Comparison of ENCODE assay signal across 32 cellular contexts in the genomic region with DNA sequence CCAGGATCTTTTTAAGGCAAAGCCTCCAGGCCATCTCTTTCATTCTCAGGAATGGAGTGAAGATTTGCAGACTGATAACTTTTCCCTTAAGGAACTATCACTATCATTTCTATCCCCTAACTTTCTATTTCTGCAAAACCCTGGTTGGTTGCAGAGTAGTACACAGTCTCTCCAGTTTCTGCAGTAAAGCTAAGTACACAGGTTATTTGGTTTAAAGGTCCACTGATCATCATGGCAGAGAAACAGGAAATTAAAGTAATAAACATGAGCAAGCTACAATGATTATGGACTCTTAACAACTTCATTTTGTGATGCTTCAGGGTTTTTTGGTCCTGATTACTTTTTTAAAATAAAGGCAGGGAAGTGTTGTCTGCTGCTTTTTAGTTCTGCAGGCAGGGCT.
"Had no signal": no experiment of that assay in that cellular context is flagged by ENCODE, and none has a peak within 500 bp of the region (broad histone marks: within the 10 kb centered on the region; RNA-seq: fewer than 3 reads in every experiment).

No MANE protein-coding gene starts in this region.

- H3K9me3 ChIP-seq: ascending aorta, breast epithelium, colonic mucosa, esophagus muscularis mucosa, gastrocnemius medialis had no signal

- H3K4me3 Mint-ChIP-seq: activated CD4-positive, alpha-beta memory T cell treated with anti-CD3 and anti-CD28 coated beads, Interleukin-2, amount 10 ng/mL, durations not matched to agents 7 days and 5 days; activated CD4-positive, alpha-beta T cell treated with anti-CD3 and anti-CD28 coated beads, Interleukin-2, amount 10 ng/mL, durations not matched to agents 7 days and 5 days; activated naive CD4-positive, alpha-beta T cell treated with anti-CD3 and anti-CD28 coated beads, Interleukin-2, amount 10 ng/mL, durations not matched to agents 7 days and 5 days; activated naive CD8-positive, alpha-beta T cell treated with anti-CD3 and anti-CD28 coated beads, Interleukin-2, amount 10 ng/mL, durations not matched to agents 7 days and 5 days; activated T-cell treated with anti-CD3 and anti-CD28 coated beads, Interleukin-2, amount 50 U/mL, for 24 hours; activated T-cell treated with anti-CD3 and anti-CD28 coated beads, Interleukin-2, amount 50 U/mL, for 72 hours; brain; T-cell; T-helper 1 cell treated with Interleukin-12 subunit alpha and Interleukin-12 subunit beta and Interleukin-4 antibody, amounts not matched to agents 30 μg/mL and 1 μg/mL, for 36 hours; WTC11 had no signal

- H3K36me3 ChIP-seq: ascending aorta, breast epithelium, cardiac muscle cell, colonic mucosa, esophagus muscularis mucosa, gastrocnemius medialis had no signal

- ATAC-seq: activated naive CD4-positive, alpha-beta T cell treated with anti-CD3 and anti-CD28 coated beads, Interleukin-2, amount 50 U/mL, for 72 hours; activated T-cell treated with anti-CD3 and anti-CD28 coated beads, Interleukin-2, amount 50 U/mL, for 72 hours; foreskin keratinocyte; gastrocnemius medialis; T-cell; WTC11 had no signal

- DNase-seq: activated CD4-positive, alpha-beta memory T cell treated with anti-CD3 and anti-CD28 coated beads, Interleukin-2, amount 10 ng/mL, durations not matched to agents 7 days and 5 days; activated CD4-positive, alpha-beta T cell treated with anti-CD3 and anti-CD28 coated beads for 1 hour; activated CD4-positive, alpha-beta T cell treated with anti-CD3 and anti-CD28 coated beads for 4 hours; activated CD4-positive, alpha-beta T cell treated with anti-CD3 and anti-CD28 coated beads, Interleukin-2, amount 10 ng/mL, durations not matched to agents 7 days and 5 days; activated CD4-positive, alpha-beta T cell treated with anti-CD3 and anti-CD28 coated beads, Interleukin-2, amount 50 U/mL, for 4 hours; activated CD8-positive, alpha-beta memory T cell treated with anti-CD3 and anti-CD28 coated beads, Interleukin-2, amount 50 U/mL, for 48 hours; activated gamma-delta T cell; activated naive CD4-positive, alpha-beta T cell; activated naive CD4-positive, alpha-beta T cell treated with anti-CD3 and anti-CD28 coated beads, Interleukin-2, amount 10 ng/mL, durations not matched to agents 7 days and 5 days; activated naive CD8-positive, alpha-beta T cell treated with anti-CD3 and anti-CD28 coated beads, Interleukin-2, amount 10 ng/mL, durations not matched to agents 7 days and 5 days; activated T-cell treated with anti-CD3 and anti-CD28 coated beads for 4 hours; activated T-cell treated with anti-CD3 and anti-CD28 coated beads, Interleukin-2, amount 50 U/mL, for 24 hours; activated T-cell treated with anti-CD3 and anti-CD28 coated beads, Interleukin-2, amount 50 U/mL, for 72 hours; central memory CD4-positive, alpha-beta T cell; cerebellar nuclear complex; colonic mucosa; effector memory CD4-positive, alpha-beta T cell; erythroblast; foreskin keratinocyte; gastrocnemius medialis; SW 1271; T-cell; T1000 had no signal

- H3K4me1 Mint-ChIP-seq: activated CD4-positive, alpha-beta memory T cell treated with anti-CD3 and anti-CD28 coated beads, Interleukin-2, amount 10 ng/mL, durations not matched to agents 7 days and 5 days; activated CD4-positive, alpha-beta T cell treated with anti-CD3 and anti-CD28 coated beads, Interleukin-2, amount 10 ng/mL, durations not matched to agents 7 days and 5 days; activated naive CD4-positive, alpha-beta T cell treated with anti-CD3 and anti-CD28 coated beads, Interleukin-2, amount 10 ng/mL, durations not matched to agents 7 days and 5 days; activated naive CD8-positive, alpha-beta T cell treated with anti-CD3 and anti-CD28 coated beads, Interleukin-2, amount 10 ng/mL, durations not matched to agents 7 days and 5 days; T-cell; WTC11 had no signal

- H3K27ac ChIP-seq: ascending aorta, breast epithelium, cardiac muscle cell, colonic mucosa, esophagus muscularis mucosa, foreskin keratinocyte, gastrocnemius medialis, VCaP had no signal

- H3K36me3 Mint-ChIP-seq: activated naive CD4-positive, alpha-beta T cell treated with anti-CD3 and anti-CD28 coated beads, Interleukin-2, amount 10 ng/mL, durations not matched to agents 7 days and 5 days; activated naive CD4-positive, alpha-beta T cell treated with anti-CD3 and anti-CD28 coated beads, Interleukin-2, amount 50 U/mL, for 72 hours; activated naive CD8-positive, alpha-beta T cell treated with anti-CD3 and anti-CD28 coated beads, Interleukin-2, amount 10 ng/mL, durations not matched to agents 7 days and 5 days; brain; T-cell had no signal

- H3K4me3 ChIP-seq: ascending aorta, breast epithelium, cardiac muscle cell, colonic mucosa, esophagus muscularis mucosa, gastrocnemius medialis had no signal

- H3K4me1 ChIP-seq: ascending aorta, breast epithelium, colonic mucosa, esophagus muscularis mucosa, foreskin keratinocyte, gastrocnemius medialis had no signal

- H3K9me3 Mint-ChIP-seq: brain had no signal

- H3K27me3 Mint-ChIP-seq: activated CD4-positive, alpha-beta memory T cell treated with anti-CD3 and anti-CD28 coated beads, Interleukin-2, amount 10 ng/mL, durations not matched to agents 7 days and 5 days; activated CD4-positive, alpha-beta T cell treated with anti-CD3 and anti-CD28 coated beads, Interleukin-2, amount 10 ng/mL, durations not matched to agents 7 days and 5 days; activated naive CD4-positive, alpha-beta T cell treated with anti-CD3 and anti-CD28 coated beads, Interleukin-2, amount 10 ng/mL, durations not matched to agents 7 days and 5 days; activated naive CD8-positive, alpha-beta T cell treated with anti-CD3 and anti-CD28 coated beads, Interleukin-2, amount 10 ng/mL, durations not matched to agents 7 days and 5 days; activated T-cell treated with anti-CD3 and anti-CD28 coated beads, Interleukin-2, amount 50 U/mL, for 24 hours; T-cell had no signal

- H3K27me3 ChIP-seq: ascending aorta, breast epithelium, cardiac muscle cell, colonic mucosa, esophagus muscularis mucosa, foreskin keratinocyte, gastrocnemius medialis had no signal

- H3K27ac Mint-ChIP-seq: activated CD4-positive, alpha-beta memory T cell treated with anti-CD3 and anti-CD28 coated beads, Interleukin-2, amount 10 ng/mL, durations not matched to agents 7 days and 5 days; activated CD4-positive, alpha-beta T cell treated with anti-CD3 and anti-CD28 coated beads, Interleukin-2, amount 10 ng/mL, durations not matched to agents 7 days and 5 days; activated naive CD4-positive, alpha-beta T cell treated with anti-CD3 and anti-CD28 coated beads, Interleukin-2, amount 10 ng/mL, durations not matched to agents 7 days and 5 days; activated naive CD4-positive, alpha-beta T cell treated with anti-CD3 and anti-CD28 coated beads, Interleukin-2, amount 50 U/mL, for 72 hours; activated naive CD8-positive, alpha-beta T cell treated with anti-CD3 and anti-CD28 coated beads, Interleukin-2, amount 10 ng/mL, durations not matched to agents 7 days and 5 days; activated T-cell treated with anti-CD3 and anti-CD28 coated beads, Interleukin-2, amount 50 U/mL, for 24 hours; activated T-cell treated with anti-CD3 and anti-CD28 coated beads, Interleukin-2, amount 50 U/mL, for 72 hours; brain; T-cell; T-helper 1 cell treated with Interleukin-12 subunit alpha and Interleukin-12 subunit beta and Interleukin-4 antibody, amounts not matched to agents 30 μg/mL and 1 μg/mL, for 36 hours; WTC11 had no signal
